1 cellular context compared by ENCODE assay signal in the genomic region with DNA sequence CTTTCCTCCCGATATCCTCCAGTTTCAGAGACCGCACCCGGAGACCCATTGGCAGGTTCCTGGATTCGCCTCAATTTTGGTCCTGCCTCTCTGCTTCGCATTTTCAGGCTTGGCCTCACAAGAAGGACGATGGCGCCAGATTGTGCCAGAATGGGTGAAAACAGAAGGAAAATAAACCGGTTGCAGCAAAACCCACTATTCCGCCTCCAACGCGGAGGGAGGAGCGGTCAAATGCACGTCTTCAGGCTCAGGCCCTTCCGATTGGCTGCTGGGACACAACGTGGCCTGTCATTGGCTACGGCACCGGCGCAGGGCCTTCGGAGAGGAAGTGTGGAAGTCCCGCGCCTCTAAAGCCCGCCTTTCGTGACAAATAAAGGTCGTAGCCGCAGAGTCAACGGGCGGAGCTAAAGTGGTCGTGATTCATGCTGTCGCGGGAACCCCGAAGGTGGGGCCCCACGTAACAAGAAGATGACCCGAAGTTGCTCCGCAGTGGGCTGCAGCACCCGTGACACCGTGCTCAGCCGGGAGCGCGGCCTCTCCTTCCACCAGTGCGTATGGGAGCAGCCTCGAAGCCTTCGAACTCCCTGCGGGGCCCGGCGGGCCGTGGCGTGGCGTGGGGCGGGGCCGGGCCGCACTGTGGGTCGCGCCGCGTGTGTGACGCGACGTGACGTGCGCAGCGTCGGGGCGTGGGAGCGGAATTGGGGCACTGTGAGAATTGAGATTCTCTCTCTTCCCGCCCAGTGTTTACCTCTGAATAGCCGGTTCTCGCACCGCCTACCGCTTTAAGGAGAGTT.
TF ChIP-seq lines count a peak whose summit lies in the region.

A gene with protein sequence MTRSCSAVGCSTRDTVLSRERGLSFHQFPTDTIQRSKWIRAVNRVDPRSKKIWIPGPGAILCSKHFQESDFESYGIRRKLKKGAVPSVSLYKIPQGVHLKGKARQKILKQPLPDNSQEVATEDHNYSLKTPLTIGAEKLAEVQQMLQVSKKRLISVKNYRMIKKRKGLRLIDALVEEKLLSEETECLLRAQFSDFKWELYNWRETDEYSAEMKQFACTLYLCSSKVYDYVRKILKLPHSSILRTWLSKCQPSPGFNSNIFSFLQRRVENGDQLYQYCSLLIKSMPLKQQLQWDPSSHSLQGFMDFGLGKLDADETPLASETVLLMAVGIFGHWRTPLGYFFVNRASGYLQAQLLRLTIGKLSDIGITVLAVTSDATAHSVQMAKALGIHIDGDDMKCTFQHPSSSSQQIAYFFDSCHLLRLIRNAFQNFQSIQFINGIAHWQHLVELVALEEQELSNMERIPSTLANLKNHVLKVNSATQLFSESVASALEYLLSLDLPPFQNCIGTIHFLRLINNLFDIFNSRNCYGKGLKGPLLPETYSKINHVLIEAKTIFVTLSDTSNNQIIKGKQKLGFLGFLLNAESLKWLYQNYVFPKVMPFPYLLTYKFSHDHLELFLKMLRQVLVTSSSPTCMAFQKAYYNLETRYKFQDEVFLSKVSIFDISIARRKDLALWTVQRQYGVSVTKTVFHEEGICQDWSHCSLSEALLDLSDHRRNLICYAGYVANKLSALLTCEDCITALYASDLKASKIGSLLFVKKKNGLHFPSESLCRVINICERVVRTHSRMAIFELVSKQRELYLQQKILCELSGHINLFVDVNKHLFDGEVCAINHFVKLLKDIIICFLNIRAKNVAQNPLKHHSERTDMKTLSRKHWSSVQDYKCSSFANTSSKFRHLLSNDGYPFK (plus strand): TSS at position 401 of the 794 bp plus-strand sequence. CDS start 68 bp downstream, at position 469.

TF ChIP-seq in HepG2, 621 proteins besides CTCF, POLR2A, EP300 and RAD21 (continued from another document and continues in another):
- peak; percentile 20 for TF ChIP-seq ZBTB25 (CRISPR knock-in tag; IDR thresholded peaks at IDR 0.05)
- TF ChIP-seq, protein P1, sequence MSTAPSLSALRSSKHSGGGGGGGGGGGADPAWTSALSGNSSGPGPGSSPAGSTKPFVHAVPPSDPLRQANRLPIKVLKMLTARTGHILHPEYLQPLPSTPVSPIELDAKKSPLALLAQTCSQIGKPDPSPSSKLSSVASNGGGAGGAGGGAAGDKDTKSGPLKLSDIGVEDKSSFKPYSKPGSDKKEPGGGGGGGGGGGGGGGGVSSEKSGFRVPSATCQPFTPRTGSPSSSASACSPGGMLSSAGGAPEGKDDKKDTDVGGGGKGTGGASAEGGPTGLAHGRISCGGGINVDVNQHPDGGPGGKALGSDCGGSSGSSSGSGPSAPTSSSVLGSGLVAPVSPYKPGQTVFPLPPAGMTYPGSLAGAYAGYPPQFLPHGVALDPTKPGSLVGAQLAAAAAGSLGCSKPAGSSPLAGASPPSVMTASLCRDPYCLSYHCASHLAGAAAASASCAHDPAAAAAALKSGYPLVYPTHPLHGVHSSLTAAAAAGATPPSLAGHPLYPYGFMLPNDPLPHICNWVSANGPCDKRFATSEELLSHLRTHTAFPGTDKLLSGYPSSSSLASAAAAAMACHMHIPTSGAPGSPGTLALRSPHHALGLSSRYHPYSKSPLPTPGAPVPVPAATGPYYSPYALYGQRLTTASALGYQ (CRISPR knock-in tag; IDR thresholded peaks at IDR 0.05), result peak; percentile 47; the same call in 1 of the 2 replicates
- TF ChIP-seq SMYD3 (CRISPR knock-in tag; IDR thresholded peaks at IDR 0.05), result peak; percentile 37; the same call in 1 of the 2 replicates
- TF ChIP-seq NFRKB (IDR thresholded peaks at IDR 0.05), result no peak
- TF ChIP-seq TRIM22 (IDR thresholded peaks at IDR 0.05), result no peak
- no peak; the same call in 1 of the 2 replicates for TF ChIP-seq MAZ (IDR thresholded peaks at IDR 0.05; ENCODE audit: borderline replicate concordance, low read depth, low read length)
- peak; percentile 84 for TF ChIP-seq MAZ (CRISPR knock-in tag; IDR thresholded peaks at IDR 0.05; ENCODE audit: low read depth)
- TF ChIP-seq, protein P2, sequence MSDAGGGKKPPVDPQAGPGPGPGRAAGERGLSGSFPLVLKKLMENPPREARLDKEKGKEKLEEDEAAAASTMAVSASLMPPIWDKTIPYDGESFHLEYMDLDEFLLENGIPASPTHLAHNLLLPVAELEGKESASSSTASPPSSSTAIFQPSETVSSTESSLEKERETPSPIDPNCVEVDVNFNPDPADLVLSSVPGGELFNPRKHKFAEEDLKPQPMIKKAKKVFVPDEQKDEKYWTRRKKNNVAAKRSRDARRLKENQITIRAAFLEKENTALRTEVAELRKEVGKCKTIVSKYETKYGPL (CRISPR knock-in tag; IDR thresholded peaks at IDR 0.05), result no peak
- TF ChIP-seq NFKBIZ (CRISPR knock-in tag; IDR thresholded peaks at IDR 0.05), result no peak
- no peak; the same call in 1 of the 2 replicates for TF ChIP-seq MEIS1 (CRISPR knock-in tag; IDR thresholded peaks at IDR 0.05; ENCODE audit: borderline replicate concordance)
- no peak for TF ChIP-seq KDM6A (CRISPR knock-in tag; IDR thresholded peaks at IDR 0.05; ENCODE audit: low read depth)
- TF ChIP-seq MBNL3 (CRISPR knock-in tag; conservative IDR thresholded peaks at IDR 0.05), result no peak
- peak; percentile 84 for TF ChIP-seq FOSL2 (CRISPR knock-in tag; IDR thresholded peaks at IDR 0.05)
- peak; percentile 66 for TF ChIP-seq ZNF768 (CRISPR knock-in tag; IDR thresholded peaks at IDR 0.05)
- TF ChIP-seq ZNF333 (CRISPR knock-in tag; IDR thresholded peaks at IDR 0.05; ENCODE audit: borderline replicate concordance), result no peak
- peak; percentile 51; the same call in 1 of the 2 replicates for TF ChIP-seq RFXANK (CRISPR knock-in tag; IDR thresholded peaks at IDR 0.05)
- no peak for TF ChIP-seq ZNF446 (CRISPR knock-in tag; IDR thresholded peaks at IDR 0.05)
- TF ChIP-seq MZF1 (CRISPR knock-in tag; IDR thresholded peaks at IDR 0.05; ENCODE audit: borderline replicate concordance), result 0 out of 2 replicates have a peak, but pooled peaks have one; percentile 15
- TF ChIP-seq, protein P3, sequence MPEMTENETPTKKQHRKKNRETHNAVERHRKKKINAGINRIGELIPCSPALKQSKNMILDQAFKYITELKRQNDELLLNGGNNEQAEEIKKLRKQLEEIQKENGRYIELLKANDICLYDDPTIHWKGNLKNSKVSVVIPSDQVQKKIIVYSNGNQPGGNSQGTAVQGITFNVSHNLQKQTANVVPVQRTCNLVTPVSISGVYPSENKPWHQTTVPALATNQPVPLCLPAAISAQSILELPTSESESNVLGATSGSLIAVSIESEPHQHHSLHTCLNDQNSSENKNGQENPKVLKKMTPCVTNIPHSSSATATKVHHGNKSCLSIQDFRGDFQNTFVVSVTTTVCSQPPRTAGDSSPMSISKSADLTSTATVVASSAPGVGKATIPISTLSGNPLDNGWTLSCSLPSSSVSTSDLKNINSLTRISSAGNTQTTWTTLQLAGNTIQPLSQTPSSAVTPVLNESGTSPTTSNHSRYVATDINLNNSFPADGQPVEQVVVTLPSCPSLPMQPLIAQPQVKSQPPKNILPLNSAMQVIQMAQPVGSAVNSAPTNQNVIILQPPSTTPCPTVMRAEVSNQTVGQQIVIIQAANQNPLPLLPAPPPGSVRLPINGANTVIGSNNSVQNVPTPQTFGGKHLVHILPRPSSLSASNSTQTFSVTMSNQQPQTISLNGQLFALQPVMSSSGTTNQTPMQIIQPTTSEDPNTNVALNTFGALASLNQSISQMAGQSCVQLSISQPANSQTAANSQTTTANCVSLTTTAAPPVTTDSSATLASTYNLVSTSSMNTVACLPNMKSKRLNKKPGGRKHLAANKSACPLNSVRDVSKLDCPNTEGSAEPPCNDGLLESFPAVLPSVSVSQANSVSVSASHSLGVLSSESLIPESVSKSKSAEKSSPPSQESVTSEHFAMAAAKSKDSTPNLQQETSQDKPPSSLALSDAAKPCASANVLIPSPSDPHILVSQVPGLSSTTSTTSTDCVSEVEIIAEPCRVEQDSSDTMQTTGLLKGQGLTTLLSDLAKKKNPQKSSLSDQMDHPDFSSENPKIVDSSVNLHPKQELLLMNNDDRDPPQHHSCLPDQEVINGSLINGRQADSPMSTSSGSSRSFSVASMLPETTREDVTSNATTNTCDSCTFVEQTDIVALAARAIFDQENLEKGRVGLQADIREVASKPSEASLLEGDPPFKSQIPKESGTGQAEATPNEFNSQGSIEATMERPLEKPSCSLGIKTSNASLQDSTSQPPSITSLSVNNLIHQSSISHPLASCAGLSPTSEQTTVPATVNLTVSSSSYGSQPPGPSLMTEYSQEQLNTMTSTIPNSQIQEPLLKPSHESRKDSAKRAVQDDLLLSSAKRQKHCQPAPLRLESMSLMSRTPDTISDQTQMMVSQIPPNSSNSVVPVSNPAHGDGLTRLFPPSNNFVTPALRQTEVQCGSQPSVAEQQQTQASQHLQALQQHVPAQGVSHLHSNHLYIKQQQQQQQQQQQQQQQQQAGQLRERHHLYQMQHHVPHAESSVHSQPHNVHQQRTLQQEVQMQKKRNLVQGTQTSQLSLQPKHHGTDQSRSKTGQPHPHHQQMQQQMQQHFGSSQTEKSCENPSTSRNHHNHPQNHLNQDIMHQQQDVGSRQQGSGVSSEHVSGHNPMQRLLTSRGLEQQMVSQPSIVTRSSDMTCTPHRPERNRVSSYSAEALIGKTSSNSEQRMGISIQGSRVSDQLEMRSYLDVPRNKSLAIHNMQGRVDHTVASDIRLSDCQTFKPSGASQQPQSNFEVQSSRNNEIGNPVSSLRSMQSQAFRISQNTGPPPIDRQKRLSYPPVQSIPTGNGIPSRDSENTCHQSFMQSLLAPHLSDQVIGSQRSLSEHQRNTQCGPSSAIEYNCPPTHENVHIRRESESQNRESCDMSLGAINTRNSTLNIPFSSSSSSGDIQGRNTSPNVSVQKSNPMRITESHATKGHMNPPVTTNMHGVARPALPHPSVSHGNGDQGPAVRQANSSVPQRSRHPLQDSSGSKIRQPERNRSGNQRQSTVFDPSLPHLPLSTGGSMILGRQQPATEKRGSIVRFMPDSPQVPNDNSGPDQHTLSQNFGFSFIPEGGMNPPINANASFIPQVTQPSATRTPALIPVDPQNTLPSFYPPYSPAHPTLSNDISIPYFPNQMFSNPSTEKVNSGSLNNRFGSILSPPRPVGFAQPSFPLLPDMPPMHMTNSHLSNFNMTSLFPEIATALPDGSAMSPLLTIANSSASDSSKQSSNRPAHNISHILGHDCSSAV (CRISPR knock-in tag; IDR thresholded peaks at IDR 0.05; ENCODE audit: borderline replicate concordance), result 0 out of 2 replicates have a peak, but pooled peaks have one; percentile 78
- 0 out of 2 replicates have a peak, but pooled peaks have one; percentile 36 for TF ChIP-seq IRF1 (CRISPR knock-in tag; IDR thresholded peaks at IDR 0.05; ENCODE audit: low read depth)
- TF ChIP-seq NR0B2 (CRISPR knock-in tag; IDR thresholded peaks at IDR 0.05), result peak; percentile 8; the same call in 1 of the 2 replicates
- TF ChIP-seq DBP (CRISPR knock-in tag; IDR thresholded peaks at IDR 0.05; ENCODE audit: not compliant biosample characterization), result no peak
- TF ChIP-seq MAFF (IDR thresholded peaks at IDR 0.05; ENCODE audit: low read depth, low read length), result no peak; the same call in 1 of the 2 replicates
- TF ChIP-seq, protein P4, sequence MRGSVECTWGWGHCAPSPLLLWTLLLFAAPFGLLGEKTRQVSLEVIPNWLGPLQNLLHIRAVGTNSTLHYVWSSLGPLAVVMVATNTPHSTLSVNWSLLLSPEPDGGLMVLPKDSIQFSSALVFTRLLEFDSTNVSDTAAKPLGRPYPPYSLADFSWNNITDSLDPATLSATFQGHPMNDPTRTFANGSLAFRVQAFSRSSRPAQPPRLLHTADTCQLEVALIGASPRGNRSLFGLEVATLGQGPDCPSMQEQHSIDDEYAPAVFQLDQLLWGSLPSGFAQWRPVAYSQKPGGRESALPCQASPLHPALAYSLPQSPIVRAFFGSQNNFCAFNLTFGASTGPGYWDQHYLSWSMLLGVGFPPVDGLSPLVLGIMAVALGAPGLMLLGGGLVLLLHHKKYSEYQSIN (CRISPR knock-in tag; IDR thresholded peaks at IDR 0.05; ENCODE audit: borderline replicate concordance), result no peak
- TF ChIP-seq NFATC3 (CRISPR knock-in tag; IDR thresholded peaks at IDR 0.05), result no peak
- no peak for TF ChIP-seq SATB2 (CRISPR knock-in tag; IDR thresholded peaks at IDR 0.05)
- TF ChIP-seq CCAR2 (optimal IDR thresholded peaks at IDR 0.05; ENCODE audit: low read depth, low read length), result no peak
- TF ChIP-seq HMG20A (CRISPR knock-in tag; IDR thresholded peaks at IDR 0.05; ENCODE audit: borderline replicate concordance), result peak; percentile 41
- peak; percentile 92 for TF ChIP-seq REL (CRISPR knock-in tag; conservative IDR thresholded peaks at IDR 0.05)
- peak; percentile 45; the same call in 1 of the 2 replicates for TF ChIP-seq DNMT3B (CRISPR knock-in tag; conservative IDR thresholded peaks at IDR 0.05)
- peak; percentile 85 for TF ChIP-seq KMT2B (CRISPR knock-in tag; IDR thresholded peaks at IDR 0.05)
- no peak for TF ChIP-seq SNAI1 (CRISPR knock-in tag; IDR thresholded peaks at IDR 0.05; ENCODE audit: borderline replicate concordance)
- no peak for TF ChIP-seq XRCC5 (optimal IDR thresholded peaks at IDR 0.05; ENCODE audit: low read length)
- no peak for TF ChIP-seq KLF13 (CRISPR knock-in tag; IDR thresholded peaks at IDR 0.05)
- TF ChIP-seq TOE1 (CRISPR knock-in tag; IDR thresholded peaks at IDR 0.05), result no peak
